ENCODE assay signal across 9 cellular contexts in the genomic region with DNA sequence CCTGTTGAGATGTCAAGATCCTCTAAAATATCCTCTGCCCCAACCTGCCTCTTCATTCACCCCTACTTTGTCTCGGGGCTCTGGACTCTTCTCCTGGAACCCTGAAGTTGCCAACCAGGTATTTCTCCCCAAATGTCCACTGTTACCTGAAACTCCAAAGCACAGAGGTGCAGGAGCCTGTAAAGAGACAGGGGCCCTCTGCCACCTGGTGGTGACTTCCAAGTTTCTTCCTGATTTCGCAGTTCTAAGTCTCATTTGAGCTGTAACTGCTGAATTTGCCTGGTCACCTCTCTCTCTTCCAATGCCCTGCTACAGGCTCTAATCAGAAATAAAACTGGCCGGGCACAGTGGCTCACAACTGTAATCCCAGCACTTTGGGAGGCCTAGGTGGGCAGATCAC.
DNase-seq lines count a peak whose midpoint lies in the region; ATAC-seq and TF ChIP-seq lines count a peak whose summit lies in the region.
"Had no signal": no experiment of that assay in that cellular context is flagged by ENCODE, and none has a peak within 500 bp of the region (broad histone marks: within the 10 kb centered on the region; RNA-seq: fewer than 3 reads in every experiment).

No MANE protein-coding gene starts in this region.

- no peak for ATAC-seq in thoracic aorta (ENCODE audit: insufficient number of reproducible peaks, low FRiP score, low read depth)
- no peak for ATAC-seq in GM18517 (IDR thresholded peaks at IDR 0.05; ENCODE audit: unreplicated experiment)
- ATAC-seq in activated CD4-positive, CD25-positive, alpha-beta regulatory T cell treated with anti-CD3 and anti-CD28 coated beads, Interleukin-2, amount 50 U/mL, for 24 hours = no peak

- no peak overlapping the region for H3K4me2 ChIP-seq in OCI-LY7 (ENCODE audit: low read length)

- H3K9me3 ChIP-seq in OCI-LY7 (ENCODE audit: low read length) (no peaks in the 10 kb centered on the region), thoracic aorta (no peaks in the 10 kb centered on the region)

- no peak overlapping the region for H2AFZ ChIP-seq in OCI-LY7 (ENCODE audit: low read length)

- H3K36me3 ChIP-seq in OCI-LY7 (ENCODE audit: insufficient read depth, low read length) (no peaks in the 10 kb centered on the region), thoracic aorta (no peaks in the 10 kb centered on the region)

- H3K4me1 Mint-ChIP-seq in glutamatergic neuron (ENCODE audit: low read depth, unreplicated experiment) = no peaks in the 10 kb centered on the region

- H3K4me1 ChIP-seq in OCI-LY7 (ENCODE audit: insufficient read depth, low read length, poor library complexity, severe bottlenecking) (no peaks in the 10 kb centered on the region), thoracic aorta (ENCODE audit: control insufficient read depth in 1 of 2, low read depth in 2 of 2) (no peaks in the 10 kb centered on the region)

- no peak overlapping the region for H3K27ac ChIP-seq in OCI-LY7 (ENCODE audit: low read depth, low read length, poor library complexity, severe bottlenecking)
- H3K27ac ChIP-seq in thoracic aorta = no peak overlapping the region

- intact Hi-C loops in OCI-LY7 (cut with micrococcal nuclease; ENCODE audit: unreplicated experiment) = no loop called here

- no peaks in the 10 kb centered on the region for H3K9me2 ChIP-seq in OCI-LY7 (ENCODE audit: insufficient read depth, low read length)

- H3K27me3 Mint-ChIP-seq in glutamatergic neuron (ENCODE audit: unreplicated experiment) = peaks cover 2% of the 10 kb centered on the region
- H3K27me3 Mint-ChIP-seq: central memory CD8-positive, alpha-beta T cell had no signal

- peaks cover 6% of the 10 kb centered on the region for H3K36me3 Mint-ChIP-seq in glutamatergic neuron (ENCODE audit: unreplicated experiment)

- no peak overlapping the region for H3K4me3 Mint-ChIP-seq in glutamatergic neuron (ENCODE audit: unreplicated experiment)
- H3K4me3 Mint-ChIP-seq: central memory CD8-positive, alpha-beta T cell had no signal

- POLR2A ChIA-PET in OCI-LY7 (lab: Charles Lee) = no interaction called here

- no peaks in the 10 kb centered on the region for H3K27me3 ChIP-seq in thoracic aorta (replicated peaks; ENCODE audit: insufficient read depth)

- H3K9me3 Mint-ChIP-seq in glutamatergic neuron (ENCODE audit: unreplicated experiment) = peaks cover 2% of the 10 kb centered on the region
- H3K9me3 Mint-ChIP-seq: central memory CD8-positive, alpha-beta T cell had no signal

- TF ChIP-seq CTCF in OCI-LY7 (conservative IDR thresholded peaks at IDR 0.05; ENCODE audit: low read length) (peak; percentile 51), glutamatergic neuron (IDR thresholded peaks at IDR 0.05; ENCODE audit: partially characterized antibody, unreplicated experiment) (peak; percentile 22), thoracic aorta (IDR thresholded peaks at IDR 0.05) (peak; percentile 11)

- H3K79me2 ChIP-seq in OCI-LY7 (ENCODE audit: insufficient read depth, low read depth, low read length) = no peaks in the 10 kb centered on the region

- DNase-seq in SIG-M5 treated with dmso at 0.1 percent for 504 hours (lab: John Stamatoyannopoulos, UW; ENCODE audit: unreplicated experiment) (peak; percentile 29), SIG-M5 (lab: John Stamatoyannopoulos, UW) (no peak), OCI-LY7 (ENCODE audit: low spot score) (no peak), glutamatergic neuron (no peak), thoracic aorta (ENCODE audit: low spot score) (no peak), kidney glomerular epithelial cell (lab: John Stamatoyannopoulos, UW) (no peak)

- CTCF ChIA-PET in OCI-LY7 (lab: Charles Lee; ENCODE audit: unreplicated experiment) = no interaction called here

- no peaks in the 10 kb centered on the region for H4K20me1 ChIP-seq in OCI-LY7 (ENCODE audit: insufficient read depth, low read length)

- no peak overlapping the region for H3K4me3 ChIP-seq in OCI-LY7 (ENCODE audit: low read depth, low read length, poor library complexity, severe bottlenecking)
- no peak overlapping the region for H3K4me3 ChIP-seq in thoracic aorta

- no peak overlapping the region for H3K27ac Mint-ChIP-seq in glutamatergic neuron (ENCODE audit: unreplicated experiment)

- no TSS peak for BruUV-seq in OCI-LY7 (replicated peaks; lab: Mats Ljungman, UMichigan)
